ENCODE assay signal across 8 cellular contexts in the genomic region with DNA sequence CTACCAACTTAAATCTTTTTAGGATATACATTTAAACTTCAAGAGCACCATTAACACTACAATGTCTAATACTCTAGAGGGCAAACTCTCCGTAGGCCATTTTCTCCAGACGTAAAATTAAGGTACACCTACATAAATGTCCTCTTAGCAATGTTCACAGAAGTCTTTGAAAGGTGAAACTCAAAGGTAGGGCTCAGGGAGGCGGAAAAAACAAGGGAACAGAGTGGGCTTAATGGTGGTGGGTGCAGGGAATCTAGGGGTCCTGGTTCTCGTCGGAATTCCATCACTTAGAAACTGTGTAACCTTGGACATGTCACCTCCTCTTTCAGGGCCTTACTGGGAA. TPM values are rescaled to one million over a fixed set of nuclear protein-coding genes. Genes with fewer than 3 reads are reported as not detected.
A peak's percentile ranks its signal among the peaks of the same experiment; 100 is the strongest.
DNase-seq lines count a peak whose midpoint lies in the region; ATAC-seq and TF ChIP-seq lines count a peak whose summit lies in the region.

No MANE protein-coding gene starts in this region.

- no peak for DNase-seq in left lobe of liver (ENCODE audit: low spot score)
- DNase-seq in tibial artery: no peak
- DNase-seq in activated CD8-positive, alpha-beta memory T cell treated with anti-CD3 and anti-CD28 coated beads, Interleukin-2, amount 50 U/mL, for 4 hours: no peak
- no peak for DNase-seq in NCI-H82 (lab: John Stamatoyannopoulos, UW)

- peaks cover 0 to 40% (median 12%) of the 10 kb centered on the region in 4 donors for H3K4me1 ChIP-seq in tibial artery

- H3K27me3 ChIP-seq in tibial artery: no peaks in the 10 kb centered on the region

- no peaks in the 10 kb centered on the region for H3K9me3 ChIP-seq in tibial artery

- peak; percentile 10 for ATAC-seq in GM18502 (IDR thresholded peaks at IDR 0.05; ENCODE audit: poor library complexity, unreplicated experiment)
- ATAC-seq in HG03159 (IDR thresholded peaks at IDR 0.05; ENCODE audit: unreplicated experiment): peak; percentile 1
- peak; percentile 4 for ATAC-seq in left lobe of liver
- no peak for ATAC-seq in HG02884 (IDR thresholded peaks at IDR 0.05; ENCODE audit: unreplicated experiment)

- peaks cover 0 to 5% (median 3%) of the 10 kb centered on the region in 3 donors for H3K36me3 ChIP-seq in tibial artery

- H3K4me3 ChIP-seq in tibial artery: peak overlapping the region; percentile 74 to 95

- intact Hi-C loops in tibial artery (cut with DNase I; ENCODE audit: low total_unique reads): loop anchor here (10.0 kb wide), 1 partner anchor 52 kb away; a partner anchor contains a TSS

- H3K27ac ChIP-seq in adipose tissue (ENCODE audit: low read depth, low read length): peak overlapping the region; percentile 60
- peak overlapping the region; percentile 95 to 99 for H3K27ac ChIP-seq in tibial artery

- peak in 1 of 2 experiments; percentile 5 for TF ChIP-seq CTCF in tibial artery (IDR thresholded peaks at IDR 0.05)

- 5% methylated on average over 5 of the region's 5 CpGs for WGBS in adipose tissue, 3 donors

RNA-seq across cellular contexts. Expression of a gene that starts 0.7 kb away (rescaled TPM):
- 10 to 100 TPM; 30.2 to 83.9 (median 76.5) TPM for polyA plus RNA-seq in adipose tissue
- 12.0 TPM for total RNA-seq in left lobe of liver

RNA-seq across cellular contexts. Expression of a gene that starts 49.5 kb away (rescaled TPM):
- polyA plus RNA-seq in adipose tissue: 10 to 100 TPM; 13.3 to 35.2 (median 23.1) TPM
- total RNA-seq in left lobe of liver: 29.5 TPM
